2 cellular contexts compared by ENCODE assay signal in genomic region chr12:120092531-120093335, GRCh38.
TF ChIP-seq lines count a peak whose summit lies in the region.

No MANE protein-coding gene starts in this region.

TF ChIP-seq in GM23338, 12 proteins besides CTCF, POLR2A, EP300 and RAD21 (continued from another document):
- no peak for TF ChIP-seq ETS1 (IDR thresholded peaks at IDR 0.05)
- no peak for TF ChIP-seq NANOG (IDR thresholded peaks at IDR 0.05; ENCODE audit: borderline replicate concordance)
- TF ChIP-seq JUNB (IDR thresholded peaks at IDR 0.05; ENCODE audit: unreplicated experiment): no peak

TF ChIP-seq in neural cell, 6 proteins besides CTCF, POLR2A, EP300 and RAD21 (continued from another document):
- TF ChIP-seq REST (IDR thresholded peaks at IDR 0.05; ENCODE audit: borderline replicate concordance) (no peak), POLR2AphosphoS5 (IDR thresholded peaks at IDR 0.05) (no peak)
TF ChIP-seq in neural cell: peak in this region for 0.
